In genomic region chr3:70620956-70621355, GRCh38 we compare ENCODE assay signal across 1 cellular context.
TF ChIP-seq lines count a peak whose summit lies in the region.

No MANE protein-coding gene starts in this region.

TF ChIP-seq in GM23338, 12 proteins besides CTCF, POLR2A, EP300 and RAD21 (continued from another document):
- no peak for TF ChIP-seq REST (IDR thresholded peaks at IDR 0.05; ENCODE audit: unreplicated experiment)
- TF ChIP-seq STAT1 (IDR thresholded peaks at IDR 0.05; ENCODE audit: unreplicated experiment), result no peak
